Comparison of ENCODE assay signal across 9 cellular contexts in genomic region chr5:175803254-175803653, GRCh38.
"Had no signal": no experiment of that assay in that cellular context is flagged by ENCODE, and none has a peak within 500 bp of the region (broad histone marks: within the 10 kb centered on the region; RNA-seq: fewer than 3 reads in every experiment).

No MANE protein-coding gene starts in this region.

- H3K4me3 ChIP-seq: GM23338 had no signal

- H3K27ac ChIP-seq: KMS-11 had no signal

- DNase-seq: H9, HCEC 1CT, IMR-90, KBM-7 had no signal

- ATAC-seq: GM23338 had no signal

- H3K4me2 ChIP-seq: GM23338, KMS-11 had no signal

- FAIRE-seq: H1, H54, HTR-8/SVneo had no signal
